Comparison of ENCODE assay signal across 8 cellular contexts in the genomic region with DNA sequence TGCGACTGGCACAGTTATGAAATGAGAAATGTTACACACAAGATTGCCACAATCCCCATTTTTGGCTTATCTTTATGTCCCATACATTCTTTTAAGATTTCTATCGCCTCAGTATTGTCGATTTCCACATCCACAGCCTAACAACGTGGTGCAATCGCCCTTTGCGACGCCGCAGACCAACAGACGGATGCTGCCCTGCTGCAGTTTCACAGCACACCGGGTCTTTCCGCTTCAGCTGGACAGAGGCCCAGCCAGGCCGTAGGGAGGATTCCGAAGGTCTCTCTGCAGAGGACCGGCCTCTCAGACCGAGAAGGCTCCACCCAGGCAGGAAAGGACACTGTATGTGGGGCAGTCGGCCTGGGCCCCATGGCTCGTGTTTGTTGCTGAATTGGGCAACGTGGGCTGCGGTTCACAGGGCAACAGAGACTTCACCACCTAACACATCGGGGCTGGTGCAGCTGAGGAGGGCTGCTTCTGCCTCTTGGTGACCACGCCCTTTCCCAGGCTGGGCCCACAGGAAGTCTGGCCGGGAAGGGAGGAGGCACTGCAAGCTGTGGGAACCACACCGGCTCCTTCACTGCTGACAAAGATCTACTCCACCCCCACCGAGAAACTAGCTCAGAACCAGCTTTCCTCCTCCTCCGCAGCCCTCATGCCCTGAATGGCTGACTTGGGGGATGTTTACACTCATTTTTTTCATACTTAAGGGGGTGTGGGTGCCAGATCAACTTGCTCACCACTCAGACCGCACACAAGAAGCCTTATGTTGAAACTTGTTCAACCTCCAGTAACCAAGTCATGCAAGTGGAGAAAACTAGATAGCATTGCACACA. TPM values are rescaled to one million over a fixed set of nuclear protein-coding genes. Genes with fewer than 3 reads are reported as not detected.
DNase-seq lines count a peak whose midpoint lies in the region; ATAC-seq and TF ChIP-seq lines count a peak whose summit lies in the region.

No MANE protein-coding gene starts in this region.

- ATAC-seq in HG02973 (IDR thresholded peaks at IDR 0.05; ENCODE audit: unreplicated experiment) = peak; percentile 75

- DNase-seq in DMS 273 (lab: John Stamatoyannopoulos, UW; ENCODE audit: unreplicated experiment) = peak; percentile 37
- DNase-seq in DMS 273 treated with DMSO at 0.1 percent for 48 hours (lab: John Stamatoyannopoulos, UW) = no peak
- peak; percentile 31 for DNase-seq in NK-92 (lab: John Stamatoyannopoulos, UW; ENCODE audit: unreplicated experiment)
- peak; percentile 66 to 74 for DNase-seq in activated CD8-positive, alpha-beta memory T cell treated with anti-CD3 and anti-CD28 coated beads for 4 hours (ENCODE audit: low read depth in 2 of 2)
- peak; percentile 97 for DNase-seq in endodermal cell
- DNase-seq in stimulated activated CD8-positive, alpha-beta memory T cell treated with anti-CD3 and anti-CD28 coated beads, Interleukin-15, amount 100 ng/mL, for 1 hour (ENCODE audit: low read depth) = peak; percentile 41

- no peak for TF ChIP-seq CTCF in endodermal cell (conservative IDR thresholded peaks at IDR 0.05)

- 59 to 64% methylated on average over 18 to 26 of the region's 26 CpGs for WGBS in endodermal cell (ENCODE audit: insufficient coverage in 1 of 2, insufficient read length in 1 of 2), 2 experiments
- 47 to 63% methylated on average over 10 to 15 of the region's 26 CpGs for WGBS in mesodermal cell (ENCODE audit: insufficient coverage in 2 of 2), 2 experiments

- H3K4me1 ChIP-seq in endodermal cell (ENCODE audit: control insufficient read depth, insufficient read depth, low read length) = no peaks in the 10 kb centered on the region
- peaks cover 7% of the 10 kb centered on the region for H3K4me1 ChIP-seq in mesodermal cell (ENCODE audit: control insufficient read depth, insufficient read depth, low read length, poor library complexity, severe bottlenecking)

- no peaks in the 10 kb centered on the region for H3K36me3 Mint-ChIP-seq in endodermal cell (ENCODE audit: low read depth)

- no peaks in the 10 kb centered on the region for H3K9me3 ChIP-seq in endodermal cell (ENCODE audit: control insufficient read depth, low read length)
- H3K9me3 ChIP-seq in mesodermal cell (ENCODE audit: control insufficient read depth, low read length) = no peaks in the 10 kb centered on the region

- H3K4me3 Mint-ChIP-seq in endodermal cell = peak overlapping the region; percentile 37

- H3K27me3 Mint-ChIP-seq in endodermal cell (ENCODE audit: insufficient read depth) = no peaks in the 10 kb centered on the region

- no peaks in the 10 kb centered on the region for H3K36me3 ChIP-seq in endodermal cell (ENCODE audit: control insufficient read depth, insufficient read depth, low read length)
- no peaks in the 10 kb centered on the region for H3K36me3 ChIP-seq in mesodermal cell (ENCODE audit: control insufficient read depth, insufficient read depth, low read length)

- H3K27ac ChIP-seq in endodermal cell (ENCODE audit: low read depth, low read length) = no peak overlapping the region
- H3K27ac ChIP-seq in mesodermal cell (ENCODE audit: low read depth, low read length, severe bottlenecking) = peak overlapping the region; percentile 63

- no peaks in the 10 kb centered on the region for H3K27me3 ChIP-seq in endodermal cell (ENCODE audit: control insufficient read depth, insufficient read depth, low read length, poor library complexity, severe bottlenecking)

- no peak overlapping the region for H3K9ac ChIP-seq in endodermal cell (ENCODE audit: extremely low read depth, low read length, poor library complexity, severe bottlenecking)

- H3K4me3 ChIP-seq in endodermal cell (ENCODE audit: low read length) (no peak overlapping the region), mesodermal cell (ENCODE audit: extremely low read depth, insufficient read depth, low read length, poor library complexity, severe bottlenecking) (no peak overlapping the region)

- H3K4me1 Mint-ChIP-seq in endodermal cell = peaks cover 13% of the 10 kb centered on the region

- no peaks in the 10 kb centered on the region for H3K9me3 Mint-ChIP-seq in endodermal cell

- H3K27ac Mint-ChIP-seq in endodermal cell = peak overlapping the region; percentile 71

RNA-seq across cellular contexts. Expression of a gene that starts 32.9 kb away (rescaled TPM):
- 10 to 100 TPM; 20.2 to 21.2 TPM for total RNA-seq in endodermal cell
- 19.6 TPM for polyA plus RNA-seq in endodermal cell (2013, experiment 1 of 2)
- 19.4 TPM for polyA plus RNA-seq in endodermal cell (2013, experiment 2 of 2)
- 14.3 TPM for polyA plus RNA-seq in mesodermal cell (2013, experiment 1 of 2)
- 19.2 TPM for polyA plus RNA-seq in mesodermal cell (2013, experiment 2 of 2)
